ENCODE assay signal across 20 cellular contexts in the genomic region with DNA sequence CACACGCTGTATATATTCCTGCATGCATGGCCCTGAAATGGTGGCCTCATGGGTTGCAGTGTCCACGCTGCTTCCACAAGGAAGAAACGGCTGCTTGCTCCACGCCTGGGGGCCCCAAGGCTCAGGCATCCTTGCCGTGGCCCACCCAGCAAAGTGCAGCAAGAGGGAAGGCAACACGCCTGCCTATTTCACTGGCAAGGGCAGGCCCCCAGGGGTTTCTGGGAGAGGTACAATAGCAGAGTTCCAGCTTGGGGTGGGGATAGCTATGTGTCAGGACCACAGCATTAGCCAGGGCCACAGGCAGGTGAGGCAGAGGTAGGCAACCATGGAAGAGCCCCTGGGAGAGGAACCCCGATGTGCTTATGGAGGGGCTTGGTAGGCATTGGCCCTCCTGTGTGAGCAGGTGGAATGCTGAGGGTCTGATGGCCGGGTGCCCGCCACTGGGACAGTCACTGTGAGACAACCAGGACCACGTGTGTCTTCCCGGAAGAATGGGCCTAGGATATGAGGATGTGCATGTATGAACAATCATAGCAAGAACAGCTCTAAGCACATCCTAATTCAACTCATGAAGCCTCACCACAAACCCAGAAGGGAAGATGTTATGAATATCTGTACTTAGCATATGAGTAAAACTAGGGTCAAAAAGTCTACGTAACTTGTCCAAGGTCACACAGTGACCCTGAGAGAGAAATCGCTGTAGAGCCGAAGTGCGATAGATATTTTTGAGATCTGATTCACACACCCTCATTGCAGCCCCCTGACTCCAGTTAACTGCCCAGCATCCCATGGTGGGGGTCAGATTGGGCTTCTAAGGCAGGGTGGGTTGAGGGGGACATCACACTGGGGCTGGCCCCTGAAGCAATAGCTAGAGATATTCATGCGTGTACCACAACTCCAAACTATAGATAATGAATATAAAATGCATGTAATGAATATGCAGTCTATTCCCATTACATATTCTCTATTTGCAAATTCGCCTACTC. TPM values are rescaled to one million over a fixed set of nuclear protein-coding genes. Genes with fewer than 3 reads are reported as not detected.
DNase-seq lines count a peak whose midpoint lies in the region; ATAC-seq, FAIRE-seq and TF ChIP-seq lines count a peak whose summit lies in the region.
"Had no signal": no experiment of that assay in that cellular context is flagged by ENCODE, and none has a peak within 500 bp of the region (broad histone marks: within the 10 kb centered on the region; RNA-seq: fewer than 3 reads in every experiment).

No MANE protein-coding gene starts in this region.

- WGBS in GM12878 (ENCODE audit: insufficient coverage, insufficient replicate concordance, low lambda C conversion rate, missing lambda C conversion rate), result 41% methylated on average over 17 of the region's 17 CpGs
- 77% methylated on average over 12 to 15 of the region's 17 CpGs for WGBS in thyroid gland, 2 donors

- SMC1A ChIA-PET in GM12878 (lab: Charles Lee; ENCODE audit: uncharacterized antibody, unreplicated experiment), result interaction anchor here (0.6 to 6.7 kb wide), 6 partner anchors 9 to 197 kb away, joined by 3 to 41 read pairs (median 6); no protein-coding TSS in a partner anchor

- no peak overlapping the region for H3K4me2 ChIP-seq in GM12878 (ENCODE audit: control insufficient read depth, insufficient read depth)
- H3K4me2 ChIP-seq: BLaER1, KMS-11 had no signal

- H3K4me3 Mint-ChIP-seq in activated CD8-positive, alpha-beta T cell treated with anti-CD3 and anti-CD28 coated beads for 36 hours, result no peak overlapping the region
- H3K4me3 Mint-ChIP-seq in activated CD8-positive, alpha-beta T cell treated with anti-CD3 and anti-CD28 coated beads, Interleukin-2, amount 10 ng/mL, durations not matched to agents 7 days and 5 days, result no peak overlapping the region
- H3K4me3 Mint-ChIP-seq in nephron (no peak overlapping the region), T-cell (no peak overlapping the region)
- H3K4me3 Mint-ChIP-seq: dendritic cell treated with granulocyte-macrophage colony-stimulating factor and Interleukin-4, amounts not matched to agents 40 ng/mL and 50 ng/mL, for 4 days had no signal

- no peak for TF ChIP-seq EP300 in GM12878 (IDR thresholded peaks at IDR 0.05; ENCODE audit: borderline replicate concordance in 1 of 2, control insufficient read depth in 1 of 2, low read depth in 2 of 2, low read length in 2 of 2)

- no peak for TF ChIP-seq RAD21 in GM12878 (IDR thresholded peaks at IDR 0.05; ENCODE audit: insufficient read depth, low read depth, low read length)

- no peak overlapping the region for H3K4me3 ChIP-seq in GM12878
- H3K4me3 ChIP-seq in thyroid gland (replicated peaks in 1 of 3), result no peak overlapping the region
- H3K4me3 ChIP-seq: A549, BLaER1, breast epithelium, upper lobe of left lung had no signal

- RAD21 ChIA-PET in GM12878 (lab: Charles Lee; ENCODE audit: unreplicated experiment), result interaction anchor here (0.8 to 2.9 kb wide), 13 partner anchors 29 to 198 kb away, joined by 3 to 13 read pairs (median 5); no protein-coding TSS in a partner anchor

- DNase-seq in activated CD8-positive, alpha-beta T cell treated with anti-CD3 and anti-CD28 coated beads for 36 hours, result no peak
- DNase-seq in activated CD8-positive, alpha-beta T cell treated with anti-CD3 and anti-CD28 coated beads, Interleukin-2, amount 10 ng/mL, durations not matched to agents 7 days and 5 days, result no peak
- DNase-seq in GM12878 (ENCODE audit: low read depth, low spot score) (no peak), thyroid gland (no peak), T-cell (no peak), NCI-H1105 treated with DMSO at 0.1 percent for 48 hours (lab: John Stamatoyannopoulos, UW) (no peak), COLO829 (ENCODE audit: low spot score) (no peak)
- DNase-seq: activated CD4-positive, alpha-beta T cell treated with anti-CD3 and anti-CD28 coated beads, Interleukin-2, amount 50 U/mL, for 1 hour; foreskin melanocyte; retina had no signal

- in situ Hi-C loops in GM12878 (cut with MboI), result no loop called here

- peaks cover 17% of the 10 kb centered on the region for H3K4me1 Mint-ChIP-seq in activated CD8-positive, alpha-beta T cell treated with anti-CD3 and anti-CD28 coated beads for 36 hours (ENCODE audit: low read depth)
- peaks cover 11% of the 10 kb centered on the region for H3K4me1 Mint-ChIP-seq in activated CD8-positive, alpha-beta T cell treated with anti-CD3 and anti-CD28 coated beads, Interleukin-2, amount 10 ng/mL, durations not matched to agents 7 days and 5 days (ENCODE audit: low read depth)
- H3K4me1 Mint-ChIP-seq in nephron (peaks cover 20% of the 10 kb centered on the region), T-cell (peaks cover 8 to 14% (median 10%) of the 10 kb centered on the region in 3 donors)

- H3K27me3 Mint-ChIP-seq in activated CD8-positive, alpha-beta T cell treated with anti-CD3 and anti-CD28 coated beads for 36 hours, result no peaks in the 10 kb centered on the region
- peaks cover 18% of the 10 kb centered on the region for H3K27me3 Mint-ChIP-seq in activated CD8-positive, alpha-beta T cell treated with anti-CD3 and anti-CD28 coated beads, Interleukin-2, amount 10 ng/mL, durations not matched to agents 7 days and 5 days (ENCODE audit: low read depth)
- H3K27me3 Mint-ChIP-seq in nephron (ENCODE audit: low read depth) (peaks cover 30% of the 10 kb centered on the region), T-cell (peaks cover 0 to 2% of the 10 kb centered on the region in 2 donors)

- FAIRE-seq in GM12878 (lab: Jason Lieb, UNC), result no peak
- FAIRE-seq: A549, D721Med had no signal

- H3K4me1 ChIP-seq in GM12878 (ENCODE audit: control insufficient read depth, insufficient read depth, low read length), result peaks cover 13% of the 10 kb centered on the region
- H3K4me1 ChIP-seq in thyroid gland, result peaks cover 28 to 37% of the 10 kb centered on the region in 2 donors
- H3K4me1 ChIP-seq: A549, breast epithelium had no signal

- no peak overlapping the region for H3K27ac Mint-ChIP-seq in activated CD8-positive, alpha-beta T cell treated with anti-CD3 and anti-CD28 coated beads for 36 hours
- no peak overlapping the region for H3K27ac Mint-ChIP-seq in activated CD8-positive, alpha-beta T cell treated with anti-CD3 and anti-CD28 coated beads, Interleukin-2, amount 10 ng/mL, durations not matched to agents 7 days and 5 days
- peak overlapping the region; percentile 33 to 67 (median 58) for H3K27ac Mint-ChIP-seq in nephron
- no peak overlapping the region for H3K27ac Mint-ChIP-seq in T-cell
- H3K27ac Mint-ChIP-seq: activated T-helper 2 cell treated with anti-CD3 and anti-CD28 coated beads, Interferon-gamma antibody, Interleukin-2, Interleukin-4, amounts not matched to agents 10 μg/mL and 5 μg/mL and 100 μg/mL, durations not matched to agents 14 hours and 24 hours and 36 hours; dendritic cell treated with granulocyte-macrophage colony-stimulating factor and Interleukin-4, amounts not matched to agents 40 ng/mL and 50 ng/mL, for 4 days had no signal

- H3K79me2 ChIP-seq in GM12878 (ENCODE audit: control insufficient read depth, insufficient read depth, low read length), result no peaks in the 10 kb centered on the region

- POLR2A ChIA-PET in activated CD8-positive, alpha-beta T cell treated with anti-CD3 and anti-CD28 coated beads for 36 hours (lab: Charles Lee), result interaction anchor here (0.8 to 1.8 kb wide), 5 partner anchors 28 to 110 kb away, joined by 3 to 6 read pairs (median 4); partner anchors contain the start of gene TFF1
- POLR2A ChIA-PET in activated CD8-positive, alpha-beta T cell treated with anti-CD3 and anti-CD28 coated beads, Interleukin-2, amount 10 ng/mL, durations not matched to agents 7 days and 5 days (lab: Charles Lee), result interaction anchor here (1.3 kb wide), 2 partner anchors 65 to 80 kb away, joined by 3 to 4 read pairs; no protein-coding TSS in a partner anchor
- POLR2A ChIA-PET in GM12878 (lab: Charles Lee) (interaction anchor here (1.0 to 1.7 kb wide), 2 partner anchors 85 to 154 kb away, joined by 3 to 4 read pairs; no protein-coding TSS in a partner anchor), T-cell (lab: Charles Lee) (no interaction called here)

- H2AFZ ChIP-seq in GM12878 (ENCODE audit: control insufficient read depth, low read depth, low read length), result no peak overlapping the region

- BruUV-seq in GM12878 (replicated peaks; lab: Mats Ljungman, UMichigan), result no TSS peak

- H3K36me3 ChIP-seq in GM12878 (ENCODE audit: control insufficient read depth in 2 of 2, insufficient read depth in 2 of 2, low read length in 1 of 2), result no peaks in the 10 kb centered on the region
- H3K36me3 ChIP-seq in thyroid gland, result no peaks in the 10 kb centered on the region
- H3K36me3 ChIP-seq: BLaER1, breast epithelium, upper lobe of left lung had no signal

- H4K20me1 ChIP-seq in GM12878 (ENCODE audit: control insufficient read depth, insufficient read depth), result no peaks in the 10 kb centered on the region
- H4K20me1 ChIP-seq: BLaER1 had no signal

- CTCF ChIA-PET in activated CD8-positive, alpha-beta T cell treated with anti-CD3 and anti-CD28 coated beads for 36 hours (lab: Charles Lee), result interaction anchor here (0.8 to 5.9 kb wide), 29 partner anchors 8 to 222 kb away, joined by 3 to 47 read pairs (median 5); partner anchors contain the start of genes TFF1 and UBASH3A
- CTCF ChIA-PET in activated CD8-positive, alpha-beta T cell treated with anti-CD3 and anti-CD28 coated beads, Interleukin-2, amount 10 ng/mL, durations not matched to agents 7 days and 5 days (lab: Charles Lee), result interaction anchor here (0.6 to 3.7 kb wide), 18 partner anchors 10 to 198 kb away, joined by 3 to 16 read pairs (median 4); partner anchors contain the start of genes TFF1 and UBASH3A
- CTCF ChIA-PET in GM12878 (lab: Yijun Ruan, JAX), result interaction anchor here (0.7 to 4.3 kb wide), 15 partner anchors 9 to 198 kb away, joined by 3 to 23 read pairs (median 4); partner anchors contain the start of gene UBASH3A
- CTCF ChIA-PET in T-cell (lab: Charles Lee), result interaction anchor here (0.5 to 2.0 kb wide), 5 partner anchors 65 to 120 kb away, joined by 3 to 6 read pairs (median 3); partner anchors contain the start of gene UBASH3A (in 2 of the 2)

- TF ChIP-seq CTCF in activated CD8-positive, alpha-beta T cell treated with anti-CD3 and anti-CD28 coated beads for 36 hours (IDR thresholded peaks at IDR 0.05), result no peak
- no peak for TF ChIP-seq CTCF in GM12878 (IDR thresholded peaks at IDR 0.05 in 2 of 3, conservative IDR thresholded peaks at IDR 0.05 in 1 of 3; ENCODE audit: control insufficient read depth in 2 of 3, extremely low read depth in 1 of 3, insufficient read depth in 1 of 3, low read depth in 3 of 3, low read length in 3 of 3)
- no peak for TF ChIP-seq CTCF in nephron (IDR thresholded peaks at IDR 0.05; ENCODE audit: unreplicated experiment in 3 of 3)
- no peak for TF ChIP-seq CTCF in thyroid gland (IDR thresholded peaks at IDR 0.05)

- H3K27ac ChIP-seq in GM12878 (ENCODE audit: control insufficient read depth, insufficient read depth), result no peak overlapping the region
- peak overlapping the region; percentile 82 to 87 (median 83) for H3K27ac ChIP-seq in thyroid gland
- H3K27ac ChIP-seq: A549, BLaER1, KMS-11 had no signal

- H3K9me3 Mint-ChIP-seq in activated CD8-positive, alpha-beta T cell treated with anti-CD3 and anti-CD28 coated beads for 36 hours, result peaks cover 1% of the 10 kb centered on the region
- H3K9me3 Mint-ChIP-seq in activated CD8-positive, alpha-beta T cell treated with anti-CD3 and anti-CD28 coated beads, Interleukin-2, amount 10 ng/mL, durations not matched to agents 7 days and 5 days (ENCODE audit: insufficient read depth), result no peaks in the 10 kb centered on the region
- H3K9me3 Mint-ChIP-seq in nephron (no peaks in the 10 kb centered on the region), T-cell (no peaks in the 10 kb centered on the region)
- H3K9me3 Mint-ChIP-seq: activated T-helper 2 cell treated with anti-CD3 and anti-CD28 coated beads, Interferon-gamma antibody, Interleukin-2, Interleukin-4, amounts not matched to agents 10 μg/mL and 5 μg/mL and 100 μg/mL, durations not matched to agents 14 hours and 24 hours and 36 hours; dendritic cell treated with granulocyte-macrophage colony-stimulating factor and Interleukin-4, amounts not matched to agents 40 ng/mL and 50 ng/mL, for 4 days had no signal

- TF ChIP-seq POLR2A in GM12878 (IDR thresholded peaks at IDR 0.05; ENCODE audit: low read depth, low read length) (no peak), thyroid gland (IDR thresholded peaks at IDR 0.05) (no peak)

- intact Hi-C loops in activated CD8-positive, alpha-beta T cell treated with anti-CD3 and anti-CD28 coated beads for 36 hours (cut with micrococcal nuclease), result loop anchor here (5.0 kb wide), 1 partner anchor 108 kb away; no protein-coding TSS in a partner anchor
- intact Hi-C loops in GM12878 (cut with micrococcal nuclease; ENCODE audit: unreplicated experiment) (loop anchor here (1.0 kb wide), 1 partner anchor 111 kb away; no protein-coding TSS in a partner anchor), thyroid gland (cut with DNase I) (no loop called here)

- H3K36me3 Mint-ChIP-seq in activated CD8-positive, alpha-beta T cell treated with anti-CD3 and anti-CD28 coated beads for 36 hours (ENCODE audit: low read depth), result no peaks in the 10 kb centered on the region
- H3K36me3 Mint-ChIP-seq in activated CD8-positive, alpha-beta T cell treated with anti-CD3 and anti-CD28 coated beads, Interleukin-2, amount 10 ng/mL, durations not matched to agents 7 days and 5 days (ENCODE audit: low read depth), result no peaks in the 10 kb centered on the region
- H3K36me3 Mint-ChIP-seq in nephron (ENCODE audit: low read depth) (no peaks in the 10 kb centered on the region), T-cell (no peaks in the 10 kb centered on the region)

- H3K9ac ChIP-seq in GM12878 (ENCODE audit: control insufficient read depth, insufficient read depth, low read length), result no peak overlapping the region
- H3K9ac ChIP-seq: BLaER1, KMS-11 had no signal

- peak; percentile 8 for ATAC-seq in activated CD8-positive, alpha-beta T cell treated with anti-CD3 and anti-CD28 coated beads for 36 hours
- no peak for ATAC-seq in activated CD8-positive, alpha-beta T cell treated with anti-CD3 and anti-CD28 coated beads, Interleukin-2, amount 10 ng/mL, durations not matched to agents 7 days and 5 days
- peak; percentile 40 for ATAC-seq in GM12878
- no peak for ATAC-seq in T-cell (replicated peaks in 1 of 4)

- no peaks in the 10 kb centered on the region for H3K27me3 ChIP-seq in GM12878 (replicated peaks in 1 of 2; ENCODE audit: control insufficient read depth in 2 of 2, insufficient read depth in 2 of 2, low read length in 1 of 2)
- no peaks in the 10 kb centered on the region for H3K27me3 ChIP-seq in thyroid gland
- H3K27me3 ChIP-seq: BLaER1, breast epithelium, upper lobe of left lung had no signal

- no peaks in the 10 kb centered on the region for H3K9me3 ChIP-seq in GM12878 (replicated peaks; ENCODE audit: control insufficient read depth, insufficient read depth, low read length)
- H3K9me3 ChIP-seq in thyroid gland, result no peaks in the 10 kb centered on the region
- H3K9me3 ChIP-seq: A549, BLaER1, breast epithelium, upper lobe of left lung had no signal

RNA-seq across cellular contexts. Expression of gene TFF2, which starts 11.8 kb away (rescaled TPM):
- total RNA-seq in activated CD8-positive, alpha-beta T cell treated with anti-CD3 and anti-CD28 coated beads for 36 hours, result not detected
- total RNA-seq in activated CD8-positive, alpha-beta T cell treated with anti-CD3 and anti-CD28 coated beads, Interleukin-2, amount 10 ng/mL, durations not matched to agents 7 days and 5 days, result not detected
- total RNA-seq in GM12878 (2013; cell fraction: nucleolus; rRNA removed), result not detected in 2 replicates
- total RNA-seq in GM12878 (2014; rRNA removed), result not detected in 2 replicates
- total RNA-seq in GM12878 (2014; rRNA removed; fragmentation: Illumina TruSeq; extraction: Trizol), result not detected in 2 replicates
- total RNA-seq in GM12878 (2021), result not detected in 2 replicates
- not detected for polyA plus RNA-seq in GM12878 (2011; ENCODE audit: low read depth)
- polyA plus RNA-seq in GM12878 (2011; rRNA removed), result 0.24 and 0.56 TPM in 2 replicates
- 0.37 and 0.45 TPM in 2 replicates for polyA plus RNA-seq in GM12878 (2011; cell fraction: cytosol; rRNA removed)
- 0.28 TPM in 1 of 2 replicates, not detected in the other for polyA plus RNA-seq in GM12878 (2011; cell fraction: nucleus; rRNA removed)
- not detected in 2 replicates for polyA plus RNA-seq in GM12878 (2012)
- polyA plus RNA-seq in GM12878 (2014; fragmentation: Illumina TruSeq; extraction: Trizol), result not detected in 2 replicates
- not detected for polyA plus RNA-seq in GM12878 (2014; fragmentation: Nextera tagmentation; extraction: Ambion mirVana)
- not detected in 2 replicates for polyA plus RNA-seq in GM12878 (2014; rRNA removed)
- polyA plus RNA-seq in GM12878 (2016; fragmentation: Nextera tagmentation; extraction: Ambion mirVana), result not detected
- polyA minus RNA-seq in GM12878 (2011; rRNA and poly(A)+ RNA removed), result not detected in 2 replicates
- not detected in 2 replicates for polyA minus RNA-seq in GM12878 (2011; cell fraction: cytosol; rRNA and poly(A)+ RNA removed)
- not detected in 2 replicates for polyA minus RNA-seq in GM12878 (2011; cell fraction: nucleus; rRNA and poly(A)+ RNA removed)
- 10 to 100 TPM in 1 of 4 donors, 1 to 10 TPM in 1, not detected in 2; 2.5 to 14.3 TPM for total RNA-seq in thyroid gland
- total RNA-seq in T-cell, result under 1 TPM in 1 of 5 donors, not detected in 4; 0.38 TPM
- total RNA-seq: activated T-helper 2 cell treated with anti-CD3 and anti-CD28 coated beads, Interferon-gamma antibody, Interleukin-2, Interleukin-4, amounts not matched to agents 10 μg/mL and 5 μg/mL and 100 μg/mL, durations not matched to agents 14 hours and 24 hours and 36 hours; breast epithelium; H4; upper lobe of left lung had no signal
- polyA plus RNA-seq: A549 had no signal

RNA-seq across cellular contexts. Expression of gene TFF3, which starts 23.8 kb away (rescaled TPM):
- total RNA-seq in activated CD8-positive, alpha-beta T cell treated with anti-CD3 and anti-CD28 coated beads for 36 hours, result not detected
- not detected for total RNA-seq in activated CD8-positive, alpha-beta T cell treated with anti-CD3 and anti-CD28 coated beads, Interleukin-2, amount 10 ng/mL, durations not matched to agents 7 days and 5 days
- not detected in 2 replicates for total RNA-seq in GM12878 (2013; cell fraction: nucleolus; rRNA removed)
- not detected in 2 replicates for total RNA-seq in GM12878 (2014; rRNA removed)
- total RNA-seq in GM12878 (2014; rRNA removed; fragmentation: Illumina TruSeq; extraction: Trizol), result not detected in 2 replicates
- 0.74 TPM in 1 of 2 replicates, not detected in the other for total RNA-seq in GM12878 (2021)
- polyA plus RNA-seq in GM12878 (2011; ENCODE audit: low read depth), result not detected
- polyA plus RNA-seq in GM12878 (2011; rRNA removed), result not detected in 2 replicates
- polyA plus RNA-seq in GM12878 (2011; cell fraction: cytosol; rRNA removed), result not detected in 2 replicates
- not detected in 2 replicates for polyA plus RNA-seq in GM12878 (2011; cell fraction: nucleus; rRNA removed)
- polyA plus RNA-seq in GM12878 (2012), result not detected in 2 replicates
- not detected in 2 replicates for polyA plus RNA-seq in GM12878 (2014; fragmentation: Illumina TruSeq; extraction: Trizol)
- polyA plus RNA-seq in GM12878 (2014; fragmentation: Nextera tagmentation; extraction: Ambion mirVana), result not detected
- polyA plus RNA-seq in GM12878 (2014; rRNA removed), result not detected in 2 replicates
- polyA plus RNA-seq in GM12878 (2016; fragmentation: Nextera tagmentation; extraction: Ambion mirVana), result not detected
- polyA minus RNA-seq in GM12878 (2011; rRNA and poly(A)+ RNA removed), result not detected in 2 replicates
- polyA minus RNA-seq in GM12878 (2011; cell fraction: cytosol; rRNA and poly(A)+ RNA removed), result not detected in 2 replicates
- not detected in 2 replicates for polyA minus RNA-seq in GM12878 (2011; cell fraction: nucleus; rRNA and poly(A)+ RNA removed)
- total RNA-seq in thyroid gland, result 1,000 to 10,000 TPM in 2 of 4 donors, 100 to 1,000 TPM in 2; 246 to 4,817 (median 914) TPM
- 1 to 10 TPM in 2 of 5 donors, not detected in 3; 1.3 to 1.7 TPM for total RNA-seq in T-cell
- total RNA-seq: activated T-helper 2 cell treated with anti-CD3 and anti-CD28 coated beads, Interferon-gamma antibody, Interleukin-2, Interleukin-4, amounts not matched to agents 10 μg/mL and 5 μg/mL and 100 μg/mL, durations not matched to agents 14 hours and 24 hours and 36 hours; H4 had no signal

RNA-seq across cellular contexts. Expression of gene TFF1, which starts 27.3 kb away (rescaled TPM):
- total RNA-seq in activated CD8-positive, alpha-beta T cell treated with anti-CD3 and anti-CD28 coated beads for 36 hours, result 1 to 10 TPM in 1 of 2 experiments, not detected in 1; 1.1 TPM
- not detected for total RNA-seq in activated CD8-positive, alpha-beta T cell treated with anti-CD3 and anti-CD28 coated beads, Interleukin-2, amount 10 ng/mL, durations not matched to agents 7 days and 5 days
- total RNA-seq in GM12878 (2013; cell fraction: nucleolus; rRNA removed), result not detected in 2 replicates
- not detected in 2 replicates for total RNA-seq in GM12878 (2014; rRNA removed)
- not detected in 2 replicates for total RNA-seq in GM12878 (2014; rRNA removed; fragmentation: Illumina TruSeq; extraction: Trizol)
- total RNA-seq in GM12878 (2021), result 0.40 TPM in 1 of 2 replicates, not detected in the other
- not detected for polyA plus RNA-seq in GM12878 (2011; ENCODE audit: low read depth)
- polyA plus RNA-seq in GM12878 (2011; rRNA removed), result not detected in 2 replicates
- not detected in 2 replicates for polyA plus RNA-seq in GM12878 (2011; cell fraction: cytosol; rRNA removed)
- polyA plus RNA-seq in GM12878 (2011; cell fraction: nucleus; rRNA removed), result not detected in 2 replicates
- not detected in 2 replicates for polyA plus RNA-seq in GM12878 (2012)
- not detected in 2 replicates for polyA plus RNA-seq in GM12878 (2014; fragmentation: Illumina TruSeq; extraction: Trizol)
- under 1 TPM in 1 of 2 experiments, not detected in 1; 0.13 TPM for polyA plus RNA-seq in GM12878 (2014; fragmentation: Nextera tagmentation; extraction: Ambion mirVana)
- polyA plus RNA-seq in GM12878 (2014; rRNA removed), result 0.24 TPM in 1 of 2 replicates, not detected in the other
- not detected for polyA plus RNA-seq in GM12878 (2016; fragmentation: Nextera tagmentation; extraction: Ambion mirVana)
- polyA minus RNA-seq in GM12878 (2011; rRNA and poly(A)+ RNA removed), result not detected in 2 replicates
- not detected in 2 replicates for polyA minus RNA-seq in GM12878 (2011; cell fraction: cytosol; rRNA and poly(A)+ RNA removed)
- not detected in 2 replicates for polyA minus RNA-seq in GM12878 (2011; cell fraction: nucleus; rRNA and poly(A)+ RNA removed)
- not detected for total RNA-seq in thyroid gland
- total RNA-seq in T-cell, result 1 to 10 TPM in 2 of 5 donors, not detected in 3; 1.2 to 1.3 TPM
- total RNA-seq: H4 had no signal

RNA-seq across cellular contexts. Expression of gene TMPRSS3, which starts 56.8 kb away (rescaled TPM):
- 100 to 1,000 TPM; 123 to 134 TPM for total RNA-seq in activated CD8-positive, alpha-beta T cell treated with anti-CD3 and anti-CD28 coated beads for 36 hours
- total RNA-seq in activated CD8-positive, alpha-beta T cell treated with anti-CD3 and anti-CD28 coated beads, Interleukin-2, amount 10 ng/mL, durations not matched to agents 7 days and 5 days, result 10 to 100 TPM in 1 of 2 experiments, 1 to 10 TPM in 1; 9.9 to 10.1 TPM
- 4.1 and 4.2 TPM in 2 replicates for total RNA-seq in GM12878 (2013; cell fraction: nucleolus; rRNA removed)
- total RNA-seq in GM12878 (2014; rRNA removed) (0.65 and 1.4 TPM in 2 replicates), GM12878 (2014; rRNA removed; fragmentation: Illumina TruSeq; extraction: Trizol) (0.63 and 0.83 TPM in 2 replicates), GM12878 (2021) (0.90 and 1.2 TPM in 2 replicates), thyroid gland (10 to 100 TPM in 1 of 4 donors, 1 to 10 TPM in 3; 5.0 to 12.6 (median 6.2) TPM), T-cell (1 to 10 TPM; 1.2 to 2.4 (median 1.7) TPM)
- polyA plus RNA-seq in GM12878 (2011; ENCODE audit: low read depth), result 13.4 TPM
- polyA plus RNA-seq in GM12878 (2011; rRNA removed) (not detected in 2 replicates), GM12878 (2014; fragmentation: Illumina TruSeq; extraction: Trizol) (0.17 and 0.51 TPM in 2 replicates), GM12878 (2014; fragmentation: Nextera tagmentation; extraction: Ambion mirVana) (1 to 10 TPM in 1 of 2 experiments, under 1 TPM in 1; 0.82 to 1.5 TPM), GM12878 (2014; rRNA removed) (0.51 and 1.3 TPM in 2 replicates), GM12878 (2016; fragmentation: Nextera tagmentation; extraction: Ambion mirVana) (under 1 TPM; 0.56 to 0.59 TPM)
- 0.03 TPM in 1 of 2 replicates, not detected in the other for polyA plus RNA-seq in GM12878 (2011; cell fraction: cytosol; rRNA removed)
- polyA plus RNA-seq in GM12878 (2011; cell fraction: nucleus; rRNA removed), result 0.13 TPM in 1 of 2 replicates, not detected in the other
- polyA plus RNA-seq in GM12878 (2012), result 16.4 and 22.8 TPM in 2 replicates
- polyA minus RNA-seq in GM12878 (2011; rRNA and poly(A)+ RNA removed), result 0.10 TPM in 1 of 2 replicates, not detected in the other
- polyA minus RNA-seq in GM12878 (2011; cell fraction: cytosol; rRNA and poly(A)+ RNA removed), result 1.6 TPM in 1 of 2 replicates, not detected in the other
- polyA minus RNA-seq in GM12878 (2011; cell fraction: nucleus; rRNA and poly(A)+ RNA removed), result not detected in 2 replicates

Comparison
In these comparisons a context has a peak if more than half of its experiments do, and no peak if none do; other contexts are left out.
1. ATAC-seq: peak in activated CD8-positive, alpha-beta T cell treated with anti-CD3 and anti-CD28 coated beads for 36 hours (single experiment) and GM12878 (single experiment); none in activated CD8-positive, alpha-beta T cell treated with anti-CD3 and anti-CD28 coated beads, Interleukin-2, amount 10 ng/mL, durations not matched to agents 7 days and 5 days (single experiment) and T-cell (0 of 4).
2. H3K27ac Mint-ChIP-seq: peak in nephron (3 of 3); none in activated CD8-positive, alpha-beta T cell treated with anti-CD3 and anti-CD28 coated beads for 36 hours (single experiment), activated CD8-positive, alpha-beta T cell treated with anti-CD3 and anti-CD28 coated beads, Interleukin-2, amount 10 ng/mL, durations not matched to agents 7 days and 5 days (single experiment) and T-cell (0 of 2).
3. RNA of gene TFF3, which starts 23.8 kb away (total RNA-seq): 246 to 4,817 TPM in thyroid gland; 1.3 to 1.7 TPM in T-cell, not detected in activated CD8-positive, alpha-beta T cell treated with anti-CD3 and anti-CD28 coated beads for 36 hours, not detected in activated CD8-positive, alpha-beta T cell treated with anti-CD3 and anti-CD28 coated beads, Interleukin-2, amount 10 ng/mL, durations not matched to agents 7 days and 5 days and 0.74 TPM in GM12878; every median in the first group is over 10 times any median in the second.
4. POLR2A ChIA-PET loops: an anchor here in activated CD8-positive, alpha-beta T cell treated with anti-CD3 and anti-CD28 coated beads for 36 hours (0.8 to 1.8 kb wide), activated CD8-positive, alpha-beta T cell treated with anti-CD3 and anti-CD28 coated beads, Interleukin-2, amount 10 ng/mL, durations not matched to agents 7 days and 5 days (1.3 kb wide) and GM12878 (1.0 to 1.7 kb wide); none called in T-cell.